ENCODE assay signal across 12 cellular contexts in genomic region chr13:99978781-99979452, GRCh38. TPM values are rescaled to one million over a fixed set of nuclear protein-coding genes. Genes with fewer than 3 reads are reported as not detected.
DNase-seq lines count a peak whose midpoint lies in the region; ATAC-seq and TF ChIP-seq lines count a peak whose summit lies in the region.
"Had no signal": no experiment of that assay in that cellular context is flagged by ENCODE, and none has a peak within 500 bp of the region (broad histone marks: within the 10 kb centered on the region; RNA-seq: fewer than 3 reads in every experiment).

No MANE protein-coding gene starts in this region.

- H3K27ac Mint-ChIP-seq in GM23338 = peak overlapping the region; percentile 79
- H3K27ac Mint-ChIP-seq in WTC11 = peak overlapping the region; percentile 96

- no peak overlapping the region for H2BK15ac ChIP-seq in mesendoderm (replicated peaks; ENCODE audit: low read depth)

- H3K36me3 ChIP-seq in GM23338 (ENCODE audit: insufficient read depth) (no peaks in the 10 kb centered on the region), mesendoderm (ENCODE audit: control insufficient read depth, insufficient read depth, low read length) (peaks cover 8% of the 10 kb centered on the region)
- H3K36me3 ChIP-seq: tibial nerve had no signal

- H3K4me1 ChIP-seq in GM23338 (ENCODE audit: insufficient read depth) = peaks cover 37% of the 10 kb centered on the region
- H3K4me1 ChIP-seq in mesendoderm (ENCODE audit: control insufficient read depth, low read depth, low read length) = peaks cover 5% of the 10 kb centered on the region

- TF ChIP-seq CTCF in GM23338 (conservative IDR thresholded peaks at IDR 0.05; ENCODE audit: low read depth in 2 of 2) = no peak
- TF ChIP-seq CTCF in WTC11 (IDR thresholded peaks at IDR 0.05) = no peak

- H3K4me2 ChIP-seq in GM23338 (peak overlapping the region; percentile 98), mesendoderm (ENCODE audit: low read length) (peak overlapping the region; percentile 66)

- peak; percentile 22 for ATAC-seq in GM23338
- peak; percentile 49 for ATAC-seq in WTC11
- ATAC-seq in HG03354 (IDR thresholded peaks at IDR 0.05; ENCODE audit: poor library complexity, severe bottlenecking, unreplicated experiment) = no peak

- H3K36me3 Mint-ChIP-seq in GM23338 (ENCODE audit: low read depth) (peaks cover 16% of the 10 kb centered on the region), WTC11 (peaks cover 15% of the 10 kb centered on the region)

- peaks cover 46% of the 10 kb centered on the region for H3K4me1 Mint-ChIP-seq in GM23338
- peaks cover 45% of the 10 kb centered on the region for H3K4me1 Mint-ChIP-seq in WTC11

- no peaks in the 10 kb centered on the region for H3K79me1 ChIP-seq in mesendoderm (ENCODE audit: low read length)

- no peak overlapping the region for H4K8ac ChIP-seq in mesendoderm (ENCODE audit: low read depth, low read length)

- H2BK120ac ChIP-seq in mesendoderm (ENCODE audit: low read depth, low read length) = no peak overlapping the region

- H3K27ac ChIP-seq in GM23338 (ENCODE audit: low read depth) = 0 out of 2 replicates have a peak overlapping the region, but pooled peaks have one; percentile 48
- H3K27ac ChIP-seq in mesendoderm (ENCODE audit: low read depth, low read length) = peak overlapping the region; percentile 95
- H3K27ac ChIP-seq: tibial nerve had no signal

- H2BK5ac ChIP-seq in mesendoderm (ENCODE audit: low read length) = no peak overlapping the region

- CTCF ChIA-PET in WTC11 (lab: Charles Lee) = interaction anchor here (1.0 to 2.0 kb wide), 4 partner anchors 8 to 323 kb away, joined by 3 to 9 read pairs (median 5); partner anchors contain the start of gene ZIC5

- H3K9ac ChIP-seq in mesendoderm (ENCODE audit: low read length) = peak overlapping the region; percentile 79

- DNase-seq in NCI-H1417 (lab: John Stamatoyannopoulos, UW) (peak in 2 of 3 experiments; percentile 81 to 94), NCI-H1417 treated with DMSO at 0.1 percent for 48 hours (lab: John Stamatoyannopoulos, UW) (no peak), GM23338 (ENCODE audit: low spot score) (peak; percentile 91), WTC11 (ENCODE audit: low spot score) (peak; percentile 92), mesendoderm (peak; percentile 98), GDM1 (lab: John Stamatoyannopoulos, UW) (no peak), NCI-H2196 (lab: John Stamatoyannopoulos, UW; ENCODE audit: unreplicated experiment) (no peak)
- DNase-seq: midbrain, T-helper 9 cell had no signal

- H3K23ac ChIP-seq in mesendoderm (ENCODE audit: low read length) = peak overlapping the region; percentile 85

- peaks cover 31% of the 10 kb centered on the region for H3F3A ChIP-seq in GM23338 (replicated peaks; ENCODE audit: low read depth)

- peak overlapping the region; percentile 82 for H3K4ac ChIP-seq in mesendoderm (ENCODE audit: low read depth, low read length)

- no CpG with 5 or more reads among the region's 18 CpGs for WGBS in mesendoderm (ENCODE audit: extremely low coverage, insufficient coverage, low lambda C conversion rate)

- H3K27me3 ChIP-seq in GM23338 (ENCODE audit: insufficient read depth) (peaks cover 61% of the 10 kb centered on the region), mesendoderm (ENCODE audit: insufficient read depth, low read length, poor library complexity) (no peaks in the 10 kb centered on the region)

- H3K79me2 ChIP-seq in GM23338 (replicated peaks; ENCODE audit: insufficient read depth) (peaks cover 31% of the 10 kb centered on the region), mesendoderm (ENCODE audit: control insufficient read depth, insufficient read depth, low read length) (peaks cover 30% of the 10 kb centered on the region)

- no peak overlapping the region for H2AK5ac ChIP-seq in mesendoderm (ENCODE audit: low read length)

- POLR2A ChIA-PET in WTC11 (lab: Charles Lee) = interaction anchor here (0.6 to 7.1 kb wide), 8 partner anchors 8 to 314 kb away, joined by 3 to 67 read pairs (median 7); partner anchors contain the start of gene ZIC5

- H3K4me3 Mint-ChIP-seq in GM23338 (peak overlapping the region; percentile 74), WTC11 (peak overlapping the region; percentile 76)

- H3K18ac ChIP-seq in mesendoderm (ENCODE audit: low read length) = peak overlapping the region; percentile 85

- H3K27me3 Mint-ChIP-seq in GM23338 (ENCODE audit: insufficient read depth, low read depth, poor library complexity) = peaks cover 56% of the 10 kb centered on the region
- H3K27me3 Mint-ChIP-seq in WTC11 (ENCODE audit: low read depth) = peaks cover 32% of the 10 kb centered on the region

- peaks cover 9% of the 10 kb centered on the region; the same call in 1 of the 2 replicates for H4K20me1 ChIP-seq in GM23338 (replicated peaks; ENCODE audit: insufficient read depth)

- H3K9me3 Mint-ChIP-seq in GM23338 = peaks cover 14% of the 10 kb centered on the region
- H3K9me3 Mint-ChIP-seq in WTC11 = no peaks in the 10 kb centered on the region

- peak overlapping the region; percentile 89 for H3K4me3 ChIP-seq in GM23338
- H3K4me3 ChIP-seq in mesendoderm (ENCODE audit: low read length) = peak overlapping the region; percentile 86

- H2AFZ ChIP-seq in GM23338 = no peak overlapping the region

- no peak overlapping the region for H4K5ac ChIP-seq in mesendoderm (ENCODE audit: low read length)

- H3K9me2 ChIP-seq in GM23338 (ENCODE audit: insufficient read depth) = no peaks in the 10 kb centered on the region

- H3K56ac ChIP-seq in mesendoderm (ENCODE audit: low read length) = peak overlapping the region; percentile 97

TF ChIP-seq in GM23338, 12 proteins besides CTCF, POLR2A, EP300 and RAD21:
- TF ChIP-seq JUNB (IDR thresholded peaks at IDR 0.05; ENCODE audit: unreplicated experiment) (no peak), POLR2AphosphoS5 (IDR thresholded peaks at IDR 0.05; ENCODE audit: low read depth) (peak; percentile 77), ETS1 (IDR thresholded peaks at IDR 0.05) (peak; percentile 47; the same call in 1 of the 2 replicates), EZH2phosphoT487 (IDR thresholded peaks at IDR 0.05; ENCODE audit: unreplicated experiment) (no peak), EZH2 (IDR thresholded peaks at IDR 0.05; ENCODE audit: low read depth, unreplicated experiment) (peak; percentile 7), CREB1 (CRISPR knock-in tag; IDR thresholded peaks at IDR 0.05; ENCODE audit: low read depth) (no peak)

TF ChIP-seq in WTC11, 78 proteins besides CTCF, POLR2A, EP300 and RAD21 (continues in another document):
- no peak for TF ChIP-seq CDX4 (CRISPR knock-in tag; IDR thresholded peaks at IDR 0.05; ENCODE audit: borderline replicate concordance)
- no peak for TF ChIP-seq ZNF232 (CRISPR knock-in tag; IDR thresholded peaks at IDR 0.05)
- TF ChIP-seq NR3C1 (CRISPR knock-in tag; conservative IDR thresholded peaks at IDR 0.05; ENCODE audit: low read depth) = no peak; the same call in 1 of the 2 replicates
- TF ChIP-seq ZBTB43 (CRISPR knock-in tag; IDR thresholded peaks at IDR 0.05) = 0 out of 2 replicates have a peak, but pooled peaks have one; percentile 24
- no peak for TF ChIP-seq ETV6 (CRISPR knock-in tag; IDR thresholded peaks at IDR 0.05)
- TF ChIP-seq ZNF138 (CRISPR knock-in tag; conservative IDR thresholded peaks at IDR 0.05) = 0 out of 2 replicates have a peak, but pooled peaks have one; percentile 56
- peak; percentile 19; the same call in 1 of the 2 replicates for TF ChIP-seq USF1 (CRISPR knock-in tag; IDR thresholded peaks at IDR 0.05)
- TF ChIP-seq CBFB (CRISPR knock-in tag; IDR thresholded peaks at IDR 0.05; ENCODE audit: low read depth) = peak; percentile 85; the same call in 1 of the 2 replicates
- no peak for TF ChIP-seq SMAD4 (CRISPR knock-in tag; IDR thresholded peaks at IDR 0.05)
- no peak for TF ChIP-seq IRF1 (CRISPR knock-in tag; IDR thresholded peaks at IDR 0.05)

RNA-seq across cellular contexts. Expression of gene ZIC2, which starts 2.7 kb away (rescaled TPM):
- total RNA-seq in GM23338 (2014; rRNA removed; shearing (Covaris generic)) = 76.2 and 87.9 TPM in 2 replicates
- 62.6 and 63.2 TPM in 2 replicates for polyA plus RNA-seq in GM23338 (2016; fragmentation: Nextera tagmentation; extraction: Ambion mirVana)
- 344 to 379 TPM (median 376 TPM) in 3 replicates for total RNA-seq in WTC11 (2021)
- 230 TPM for polyA plus RNA-seq in mesendoderm (2013, experiment 1 of 2)
- 222 TPM for polyA plus RNA-seq in mesendoderm (2013, experiment 2 of 2)
- total RNA-seq: tibial nerve had no signal

RNA-seq across cellular contexts. Expression of gene ZIC5, which starts 7.3 kb away (rescaled TPM):
- 28.0 and 32.6 TPM in 2 replicates for total RNA-seq in GM23338 (2014; rRNA removed; shearing (Covaris generic))
- 14.1 and 17.2 TPM in 2 replicates for polyA plus RNA-seq in GM23338 (2016; fragmentation: Nextera tagmentation; extraction: Ambion mirVana)
- 46.4 to 51.6 TPM (median 51.1 TPM) in 3 replicates for total RNA-seq in WTC11 (2021)
- 10.9 TPM for polyA plus RNA-seq in mesendoderm (2013, experiment 1 of 2)
- polyA plus RNA-seq in mesendoderm (2013, experiment 2 of 2) = 11.0 TPM
- total RNA-seq: tibial nerve had no signal
- polyA plus RNA-seq: adipose tissue had no signal

Comparison
In these comparisons a context has a peak if more than half of its experiments do, and no peak if none do; other contexts are left out.
1. DNase-seq: peak in NCI-H1417 (2 of 3), GM23338 (single experiment), WTC11 (single experiment) and mesendoderm (single experiment); none in NCI-H1417 treated with DMSO at 0.1 percent for 48 hours (single experiment), GDM1 (single experiment) and NCI-H2196 (single experiment).